ENCODE assay signal across 16 cellular contexts in the genomic region with DNA sequence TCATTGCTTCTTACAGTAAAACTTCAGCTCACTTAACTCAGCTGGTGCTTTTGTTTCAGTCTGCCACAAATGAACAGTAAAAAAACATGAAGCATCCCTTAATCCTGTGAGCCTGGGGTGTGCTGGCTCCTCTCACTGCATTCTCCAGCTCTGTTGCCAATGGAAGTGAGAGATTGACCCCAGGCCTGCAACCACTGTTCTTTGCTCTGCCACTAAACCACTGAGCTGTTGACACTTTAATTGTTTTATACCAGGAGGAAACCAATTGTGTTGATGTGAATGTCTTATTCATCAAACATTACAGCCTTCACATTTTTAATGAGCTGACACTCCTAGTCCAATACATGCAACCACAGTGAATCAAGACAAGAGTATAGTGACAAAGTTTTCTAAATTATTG.
"Had no signal": no experiment of that assay in that cellular context is flagged by ENCODE, and none has a peak within 500 bp of the region (broad histone marks: within the 10 kb centered on the region; RNA-seq: fewer than 3 reads in every experiment).

No MANE protein-coding gene starts in this region.

- H3K4me3 Mint-ChIP-seq: activated naive CD4-positive, alpha-beta T cell treated with anti-CD3 and anti-CD28 coated beads, Interleukin-2, amount 10 ng/mL, durations not matched to agents 7 days and 5 days; activated T-cell treated with anti-CD3 and anti-CD28 coated beads, Interleukin-2, amount 50 U/mL, for 24 hours; T-cell had no signal

- H3K36me3 Mint-ChIP-seq: activated naive CD4-positive, alpha-beta T cell treated with anti-CD3 and anti-CD28 coated beads, Interleukin-2, amount 10 ng/mL, durations not matched to agents 7 days and 5 days; T-cell had no signal

- H3K4me1 ChIP-seq: parathyroid adenoma, vagina had no signal

- ATAC-seq: T-cell had no signal

- DNase-seq: activated CD4-positive, alpha-beta T cell treated with anti-CD3 and anti-CD28 coated beads for 1 hour; activated CD4-positive, alpha-beta T cell treated with anti-CD3 and anti-CD28 coated beads, Interleukin-2, amount 50 U/mL, for 4 hours; activated naive CD4-positive, alpha-beta T cell treated with anti-CD3 and anti-CD28 coated beads, Interleukin-2, amount 10 ng/mL, durations not matched to agents 7 days and 5 days; activated T-cell treated with anti-CD3 and anti-CD28 coated beads, Interleukin-2, amount 50 U/mL, for 24 hours; kidney; small intestine; stimulated activated CD4-positive, alpha-beta T cell treated with anti-CD3 and anti-CD28 coated beads, Interleukin-4, amount 100 ng/mL, for 24 hours; stimulated activated naive CD4-positive, alpha-beta T cell treated with Interleukin-2 at 50 U/mL for 16 hours; substantia nigra; T-cell; T-helper 9 cell had no signal

- H3K27me3 ChIP-seq: ascending aorta, cardiac muscle cell, tibial nerve, vagina had no signal

- H3K4me1 Mint-ChIP-seq: activated naive CD4-positive, alpha-beta T cell treated with anti-CD3 and anti-CD28 coated beads, Interleukin-2, amount 10 ng/mL, durations not matched to agents 7 days and 5 days; T-cell had no signal

- H3K27me3 Mint-ChIP-seq: activated naive CD4-positive, alpha-beta T cell treated with anti-CD3 and anti-CD28 coated beads, Interleukin-2, amount 10 ng/mL, durations not matched to agents 7 days and 5 days; activated T-cell treated with anti-CD3 and anti-CD28 coated beads, Interleukin-2, amount 50 U/mL, for 24 hours had no signal

- H3K27ac ChIP-seq: ascending aorta, cardiac muscle cell, parathyroid adenoma, tibial nerve, vagina had no signal

- H3K9ac ChIP-seq: parathyroid adenoma had no signal

- H3K36me3 ChIP-seq: ascending aorta, cardiac muscle cell, tibial nerve, vagina had no signal

- H3K9me3 ChIP-seq: ascending aorta, tibial nerve, vagina had no signal

- H3K79me2 ChIP-seq: parathyroid adenoma had no signal

- H2AFZ ChIP-seq: parathyroid adenoma had no signal

- H3K9me3 Mint-ChIP-seq: activated naive CD4-positive, alpha-beta T cell treated with anti-CD3 and anti-CD28 coated beads, Interleukin-2, amount 10 ng/mL, durations not matched to agents 7 days and 5 days; activated T-cell treated with anti-CD3 and anti-CD28 coated beads, Interleukin-2, amount 50 U/mL, for 24 hours had no signal

- H3K4me3 ChIP-seq: ascending aorta, cardiac muscle cell, tibial nerve, vagina had no signal

- H3K27ac Mint-ChIP-seq: activated naive CD4-positive, alpha-beta T cell treated with anti-CD3 and anti-CD28 coated beads, Interleukin-2, amount 10 ng/mL, durations not matched to agents 7 days and 5 days; activated T-cell treated with anti-CD3 and anti-CD28 coated beads, Interleukin-2, amount 50 U/mL, for 24 hours; T-cell had no signal
